In genomic region chr11:86066033-86066432, GRCh38 we compare ENCODE assay signal across 8 cellular contexts. TPM values are rescaled to one million over a fixed set of nuclear protein-coding genes. Genes with fewer than 3 reads are reported as not detected.
DNase-seq lines count a peak whose midpoint lies in the region; ATAC-seq and TF ChIP-seq lines count a peak whose summit lies in the region.

No MANE protein-coding gene starts in this region.

- H3K36me3 ChIP-seq in KOPT-K1 (ENCODE audit: insufficient read depth, low read length), result no peaks in the 10 kb centered on the region

- no peaks in the 10 kb centered on the region for H3K27me3 ChIP-seq in AG04450 (ENCODE audit: control insufficient read depth, insufficient read depth, low read length)

- ATAC-seq in natural killer cell, result no peak
- no peak for ATAC-seq in HG03432 (IDR thresholded peaks at IDR 0.05; ENCODE audit: unreplicated experiment)

- POLR2A ChIA-PET in AG04450 (lab: Yijun Ruan, JAX), result no interaction called here

- no peaks in the 10 kb centered on the region for H3K27me3 Mint-ChIP-seq in natural killer cell (ENCODE audit: low read depth in 2 of 2)

- intact Hi-C loops in natural killer cell (cut with micrococcal nuclease), result loop anchor here (5.0 kb wide), 2 partner anchors 76 to 404 kb away; no protein-coding TSS in a partner anchor

- H3K27ac ChIP-seq in AG04450 (ENCODE audit: low read depth, low read length) (no peak overlapping the region), KOPT-K1 (ENCODE audit: low read depth, low read length, poor library complexity, severe bottlenecking) (peak overlapping the region; percentile 79)

- peaks cover 70 to 75% of the 10 kb centered on the region in 2 donors for H3K4me1 Mint-ChIP-seq in natural killer cell

- TF ChIP-seq CTCF in AG04450 (IDR thresholded peaks at IDR 0.05; ENCODE audit: low read depth, low read length) (no peak), choroid plexus epithelial cell (conservative IDR thresholded peaks at IDR 0.05; ENCODE audit: low read depth, low read length) (no peak), natural killer cell (IDR thresholded peaks at IDR 0.05) (no peak)

- CTCF ChIA-PET in AG04450 (lab: Charles Lee), result interaction anchor here (1.1 to 1.7 kb wide), 2 partner anchors 24 to 35 kb away, joined by 3 to 4 read pairs; no protein-coding TSS in a partner anchor

- DNase-seq in AG04450 (ENCODE audit: low read depth, low spot score) (no peak), choroid plexus epithelial cell (ENCODE audit: low read depth) (no peak), natural killer cell (no peak), NCI-H1105 (lab: John Stamatoyannopoulos, UW) (no peak), epidermal melanocyte (ENCODE audit: insufficient read length, low spot score) (no peak), NCI-H2107 treated with DMSO at 0.1 percent for 48 hours (lab: John Stamatoyannopoulos, UW; ENCODE audit: unreplicated experiment) (no peak)

- H3K4me3 ChIP-seq in AG04450 (ENCODE audit: low read depth, low read length) (peak overlapping the region; percentile 98), choroid plexus epithelial cell (ENCODE audit: low read depth, low read length) (peak overlapping the region; percentile 93)

- H3K9me3 ChIP-seq in AG04450 (ENCODE audit: control insufficient read depth, insufficient read depth, low read length), result no peaks in the 10 kb centered on the region; the same call in 1 of the 2 replicates
- no peaks in the 10 kb centered on the region for H3K9me3 ChIP-seq in KOPT-K1 (ENCODE audit: insufficient read depth, low read length, poor library complexity, severe bottlenecking)

- peaks cover 9% of the 10 kb centered on the region for H3K36me3 Mint-ChIP-seq in natural killer cell

- peak overlapping the region; percentile 97 to 100 for H3K27ac Mint-ChIP-seq in natural killer cell

- no peaks in the 10 kb centered on the region for H3K9me3 Mint-ChIP-seq in natural killer cell

- peak overlapping the region; percentile 100 for H3K4me3 Mint-ChIP-seq in natural killer cell

RNA-seq across cellular contexts. Expression of gene PICALM, which starts 2.9 kb away (rescaled TPM):
- polyA plus RNA-seq in AG04450 (2011; rRNA removed), result 294 and 303 TPM in 2 replicates
- polyA minus RNA-seq in AG04450 (2011; rRNA and poly(A)+ RNA removed), result 361 and 502 TPM in 2 replicates
- total RNA-seq in natural killer cell, result 100 to 1,000 TPM; 262 to 291 (median 285) TPM
